ENCODE assay signal across 23 cellular contexts in genomic region chr17:9336817-9337216, GRCh38.
DNase-seq lines count a peak whose midpoint lies in the region; ATAC-seq and TF ChIP-seq lines count a peak whose summit lies in the region.
"Had no signal": no experiment of that assay in that cellular context is flagged by ENCODE, and none has a peak within 500 bp of the region (broad histone marks: within the 10 kb centered on the region; RNA-seq: fewer than 3 reads in every experiment).

No MANE protein-coding gene starts in this region.

- TF ChIP-seq EP300 in sigmoid colon (IDR thresholded peaks at IDR 0.05), result no peak

- H3K4me3 Mint-ChIP-seq in activated CD4-positive, alpha-beta T cell treated with anti-CD3 and anti-CD28 coated beads, Interleukin-2, amount 10 ng/mL, durations not matched to agents 7 days and 5 days, result no peak overlapping the region
- no peak overlapping the region for H3K4me3 Mint-ChIP-seq in activated CD4-positive, alpha-beta T cell treated with anti-CD3 and anti-CD28 coated beads, Interleukin-2, amount 10 ng/mL, durations not matched to agents 24 days and 14 days
- no peak overlapping the region for H3K4me3 Mint-ChIP-seq in dendritic cell treated with granulocyte-macrophage colony-stimulating factor and Interleukin-4, amounts not matched to agents 40 ng/mL and 50 ng/mL, for 4 days
- H3K4me3 Mint-ChIP-seq: CD14-positive monocyte; CD4-positive, alpha-beta memory T cell; HFFc6 had no signal

- H3K27ac Mint-ChIP-seq in activated CD4-positive, alpha-beta T cell treated with anti-CD3 and anti-CD28 coated beads, Interleukin-2, amount 10 ng/mL, durations not matched to agents 7 days and 5 days, result peak overlapping the region; percentile 13
- H3K27ac Mint-ChIP-seq in activated CD4-positive, alpha-beta T cell treated with anti-CD3 and anti-CD28 coated beads, Interleukin-2, amount 10 ng/mL, durations not matched to agents 24 days and 14 days, result no peak overlapping the region
- peak overlapping the region; percentile 71 for H3K27ac Mint-ChIP-seq in dendritic cell treated with granulocyte-macrophage colony-stimulating factor and Interleukin-4, amounts not matched to agents 40 ng/mL and 50 ng/mL, for 4 days
- H3K27ac Mint-ChIP-seq: HFFc6 had no signal

- H3K36me3 Mint-ChIP-seq in activated CD4-positive, alpha-beta T cell treated with anti-CD3 and anti-CD28 coated beads, Interleukin-2, amount 10 ng/mL, durations not matched to agents 7 days and 5 days (ENCODE audit: low read depth), result peaks cover 6% of the 10 kb centered on the region
- no peaks in the 10 kb centered on the region for H3K36me3 Mint-ChIP-seq in activated CD4-positive, alpha-beta T cell treated with anti-CD3 and anti-CD28 coated beads, Interleukin-2, amount 10 ng/mL, durations not matched to agents 24 days and 14 days (ENCODE audit: low read depth)
- peaks cover 15% of the 10 kb centered on the region for H3K36me3 Mint-ChIP-seq in dendritic cell treated with granulocyte-macrophage colony-stimulating factor and Interleukin-4, amounts not matched to agents 40 ng/mL and 50 ng/mL, for 4 days (ENCODE audit: low read depth)

- no peaks in the 10 kb centered on the region for H3K27me3 Mint-ChIP-seq in activated CD4-positive, alpha-beta T cell treated with anti-CD3 and anti-CD28 coated beads, Interleukin-2, amount 10 ng/mL, durations not matched to agents 7 days and 5 days
- H3K27me3 Mint-ChIP-seq in activated CD4-positive, alpha-beta T cell treated with anti-CD3 and anti-CD28 coated beads, Interleukin-2, amount 10 ng/mL, durations not matched to agents 24 days and 14 days, result no peaks in the 10 kb centered on the region
- H3K27me3 Mint-ChIP-seq in dendritic cell treated with granulocyte-macrophage colony-stimulating factor and Interleukin-4, amounts not matched to agents 40 ng/mL and 50 ng/mL, for 4 days, result no peaks in the 10 kb centered on the region
- H3K27me3 Mint-ChIP-seq: CD4-positive, alpha-beta memory T cell had no signal

- H3K36me3 ChIP-seq in sigmoid colon (no peaks in the 10 kb centered on the region), upper lobe of right lung (no peaks in the 10 kb centered on the region)
- H3K36me3 ChIP-seq: BE2C, HAP-1 had no signal

- POLR2A ChIA-PET in activated CD4-positive, alpha-beta T cell treated with anti-CD3 and anti-CD28 coated beads, Interleukin-2, amount 10 ng/mL, durations not matched to agents 7 days and 5 days (lab: Charles Lee), result no interaction called here

- no peak for DNase-seq in activated CD4-positive, alpha-beta T cell treated with anti-CD3 and anti-CD28 coated beads, Interleukin-2, amount 10 ng/mL, durations not matched to agents 7 days and 5 days
- DNase-seq in activated CD4-positive, alpha-beta T cell treated with anti-CD3 and anti-CD28 coated beads, Interleukin-2, amount 10 ng/mL, durations not matched to agents 24 days and 14 days, result no peak
- DNase-seq in MV-4-11 (lab: John Stamatoyannopoulos, UW) (peak; percentile 38), T-helper 9 cell (no peak), sigmoid colon (no peak), upper lobe of right lung (no peak)
- DNase-seq: 8988T; ACHN; AML-193; BE2C; Calu3; CD4-positive, alpha-beta memory T cell; COR-L47; DMS53; DMS79 treated with DMSO at 0.1 percent for 48 hours; GF-D8; GOT3; HFFc6 had no signal

- no peak overlapping the region for H3K4me3 ChIP-seq in sigmoid colon
- H3K4me3 ChIP-seq in upper lobe of right lung, result no peak overlapping the region
- H3K4me3 ChIP-seq: A549; BLaER1 treated with 17β-estradiol and CSF1 and Interleukin-3, amounts not matched to agents 10 nM and 100 nM; HAP-1 had no signal

- TF ChIP-seq CTCF in sigmoid colon (IDR thresholded peaks at IDR 0.05) (no peak), upper lobe of right lung (IDR thresholded peaks at IDR 0.05) (no peak)

- H3K4me1 Mint-ChIP-seq in activated CD4-positive, alpha-beta T cell treated with anti-CD3 and anti-CD28 coated beads, Interleukin-2, amount 10 ng/mL, durations not matched to agents 7 days and 5 days, result no peaks in the 10 kb centered on the region
- H3K4me1 Mint-ChIP-seq in activated CD4-positive, alpha-beta T cell treated with anti-CD3 and anti-CD28 coated beads, Interleukin-2, amount 10 ng/mL, durations not matched to agents 24 days and 14 days, result no peaks in the 10 kb centered on the region
- H3K4me1 Mint-ChIP-seq in dendritic cell treated with granulocyte-macrophage colony-stimulating factor and Interleukin-4, amounts not matched to agents 40 ng/mL and 50 ng/mL, for 4 days (ENCODE audit: low read depth), result peaks cover 19% of the 10 kb centered on the region

- TF ChIP-seq POLR2A in sigmoid colon (IDR thresholded peaks at IDR 0.05), result no peak

- H3K9me3 Mint-ChIP-seq in activated CD4-positive, alpha-beta T cell treated with anti-CD3 and anti-CD28 coated beads, Interleukin-2, amount 10 ng/mL, durations not matched to agents 7 days and 5 days, result peaks cover 25% of the 10 kb centered on the region
- peaks cover 8% of the 10 kb centered on the region for H3K9me3 Mint-ChIP-seq in activated CD4-positive, alpha-beta T cell treated with anti-CD3 and anti-CD28 coated beads, Interleukin-2, amount 10 ng/mL, durations not matched to agents 24 days and 14 days
- H3K9me3 Mint-ChIP-seq in dendritic cell treated with granulocyte-macrophage colony-stimulating factor and Interleukin-4, amounts not matched to agents 40 ng/mL and 50 ng/mL, for 4 days, result peaks cover 24% of the 10 kb centered on the region

- 78 to 94% methylated on average over 2 of the region's 2 CpGs for WGBS in sigmoid colon, 2 donors

- H3K9me3 ChIP-seq in sigmoid colon, result peaks cover 0 to 9% (median 2%) of the 10 kb centered on the region in 4 donors
- no peaks in the 10 kb centered on the region for H3K9me3 ChIP-seq in upper lobe of right lung
- H3K9me3 ChIP-seq: BE2C had no signal

- intact Hi-C loops in activated CD4-positive, alpha-beta T cell treated with anti-CD3 and anti-CD28 coated beads, Interleukin-2, amount 10 ng/mL, durations not matched to agents 24 days and 14 days (cut with micrococcal nuclease), result no loop called here
- intact Hi-C loops in dendritic cell treated with granulocyte-macrophage colony-stimulating factor and Interleukin-4, amounts not matched to agents 40 ng/mL and 50 ng/mL, for 4 days (cut with micrococcal nuclease), result no loop called here
- intact Hi-C loops in sigmoid colon (cut with DNase I) (no loop called here), upper lobe of right lung (cut with DNase I) (no loop called here)

- CTCF ChIA-PET in activated CD4-positive, alpha-beta T cell treated with anti-CD3 and anti-CD28 coated beads, Interleukin-2, amount 10 ng/mL, durations not matched to agents 7 days and 5 days (lab: Charles Lee), result no interaction called here

- ATAC-seq in upper lobe of right lung, result no peak
- ATAC-seq: A549 had no signal

- no peak overlapping the region for H3K27ac ChIP-seq in sigmoid colon
- no peak overlapping the region for H3K27ac ChIP-seq in upper lobe of right lung
- H3K27ac ChIP-seq: A549; BLaER1 treated with 17β-estradiol and CSF1 and Interleukin-3, amounts not matched to agents 10 nM and 100 nM had no signal

- H3K4me1 ChIP-seq in sigmoid colon (no peaks in the 10 kb centered on the region), upper lobe of right lung (no peaks in the 10 kb centered on the region)
- H3K4me1 ChIP-seq: A549, BE2C, HAP-1 had no signal

- H3K27me3 ChIP-seq in sigmoid colon (no peaks in the 10 kb centered on the region), upper lobe of right lung (no peaks in the 10 kb centered on the region)
- H3K27me3 ChIP-seq: BE2C; BLaER1 treated with 17β-estradiol and CSF1 and Interleukin-3, amounts not matched to agents 10 nM and 100 nM had no signal
